ENCODE assay signal across 16 cellular contexts in the genomic region with DNA sequence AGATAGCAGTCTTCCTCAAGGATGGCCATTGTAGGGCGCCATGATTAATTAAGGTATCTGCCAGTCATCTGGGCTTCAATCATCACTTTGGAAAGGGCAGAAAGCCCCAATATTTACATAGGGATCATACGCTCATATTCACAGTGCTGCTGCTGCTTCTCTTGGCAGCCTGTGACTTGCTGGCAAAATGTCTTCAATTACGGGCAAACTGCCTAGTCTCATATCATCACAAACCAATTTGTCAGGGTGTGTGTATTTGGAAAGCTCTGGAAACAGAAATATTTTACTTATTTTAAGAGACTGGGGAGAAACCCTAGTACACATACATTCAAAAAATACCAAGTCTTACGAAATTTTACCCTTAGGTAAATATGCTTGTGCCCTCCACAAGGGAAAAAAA.
A peak's percentile ranks its signal among the peaks of the same experiment; 100 is the strongest.
DNase-seq lines count a peak whose midpoint lies in the region; ATAC-seq, FAIRE-seq and TF ChIP-seq lines count a peak whose summit lies in the region.
"Had no signal": no experiment of that assay in that cellular context is flagged by ENCODE, and none has a peak within 500 bp of the region (broad histone marks: within the 10 kb centered on the region; RNA-seq: fewer than 3 reads in every experiment).

No MANE protein-coding gene starts in this region.

- H3K4me1 ChIP-seq in liver (ENCODE audit: control insufficient read depth in 4 of 4, insufficient read depth in 4 of 4, low read length in 3 of 4) (peaks cover 0 to 4% (median 0%) of the 10 kb centered on the region in 4 donors), HepG2 (ENCODE audit: insufficient read depth, low read length) (no peaks in the 10 kb centered on the region), right cardiac atrium (ENCODE audit: control insufficient read depth, insufficient read depth, low read length) (peaks cover 2% of the 10 kb centered on the region)

- H3K9me3 ChIP-seq in liver (ENCODE audit: control insufficient read depth in 4 of 4, low read length in 3 of 4) (no peaks in the 10 kb centered on the region), HepG2 (ENCODE audit: low read length) (no peaks in the 10 kb centered on the region), right cardiac atrium (ENCODE audit: control insufficient read depth, low read length) (no peaks in the 10 kb centered on the region)

- H4K20me1 ChIP-seq in HepG2 (ENCODE audit: insufficient read depth, low read length): no peaks in the 10 kb centered on the region

- H3K4me2 ChIP-seq in HepG2 (ENCODE audit: low read depth, low read length): no peak overlapping the region

- intact Hi-C loops in HepG2 (cut with micrococcal nuclease; ENCODE audit: unreplicated experiment) (no loop called here), right cardiac atrium (cut with DNase I) (no loop called here)
- intact Hi-C loops in activated CD4-positive, alpha-beta T cell treated with anti-CD3 and anti-CD28 coated beads for 36 hours (cut with DNase I, micrococcal nuclease): no loop called here

- no peak overlapping the region for H3K4me3 Mint-ChIP-seq in chondrocyte (ENCODE audit: unreplicated experiment)
- no peak overlapping the region for H3K4me3 Mint-ChIP-seq in activated CD4-positive, alpha-beta T cell treated with anti-CD3 and anti-CD28 coated beads for 36 hours
- H3K4me3 Mint-ChIP-seq: brain, type B pancreatic cell had no signal

- no peaks in the 10 kb centered on the region for H3K36me3 ChIP-seq in liver (ENCODE audit: control insufficient read depth in 4 of 4, insufficient read depth in 3 of 4, low read depth in 1 of 4, low read length in 3 of 4)
- H3K36me3 ChIP-seq in HepG2 (replicated peaks in 1 of 2; ENCODE audit: control insufficient read depth in 1 of 2, insufficient read depth in 2 of 2, low read length in 2 of 2): no peaks in the 10 kb centered on the region

- H3K27ac ChIP-seq in liver (ENCODE audit: low read depth in 1 of 2, low read length in 2 of 2): no peak overlapping the region
- H3K27ac ChIP-seq in HepG2 (ENCODE audit: extremely low read length, insufficient read depth, low read length): no peak overlapping the region
- peak overlapping the region; percentile 57 for H3K27ac ChIP-seq in right cardiac atrium (ENCODE audit: low read length)

- CTCF ChIA-PET in HepG2 (lab: Yijun Ruan, JAX; ENCODE audit: low intra/inter-chr PET ratio, low total read pairs): no interaction called here
- CTCF ChIA-PET in activated CD4-positive, alpha-beta T cell treated with anti-CD3 and anti-CD28 coated beads for 36 hours (lab: Charles Lee): no interaction called here

- WGBS in liver: 28% methylated on average over 4 of the region's 4 CpGs
- 2% methylated on average over 4 of the region's 4 CpGs for WGBS in HepG2 (ENCODE audit: low lambda C conversion rate)
- WGBS in right cardiac atrium: 27% methylated on average over 4 of the region's 4 CpGs

- BruUV-seq in HepG2 (replicated peaks; lab: Mats Ljungman, UMichigan): no TSS peak

- peak overlapping the region; percentile 15 for H3K27ac Mint-ChIP-seq in chondrocyte (ENCODE audit: unreplicated experiment)
- no peak overlapping the region for H3K27ac Mint-ChIP-seq in activated CD4-positive, alpha-beta T cell treated with anti-CD3 and anti-CD28 coated beads for 36 hours
- H3K27ac Mint-ChIP-seq: type B pancreatic cell had no signal

- no peaks in the 10 kb centered on the region for H3K27me3 ChIP-seq in liver (ENCODE audit: control insufficient read depth in 4 of 4, insufficient read depth in 4 of 4, low read length in 3 of 4)
- peaks cover 0 to 8% of the 10 kb centered on the region in 2 experiments; a peak in 2 of 5 replicates for H3K27me3 ChIP-seq in HepG2 (ENCODE audit: control insufficient read depth in 1 of 2, insufficient read depth in 2 of 2, low read length in 2 of 2)
- H3K27me3 ChIP-seq in right cardiac atrium (ENCODE audit: control insufficient read depth, insufficient read depth): no peaks in the 10 kb centered on the region

- H3K9ac ChIP-seq in liver (ENCODE audit: low read depth in 1 of 2, low read length in 2 of 2) (no peak overlapping the region), HepG2 (ENCODE audit: insufficient read depth, low read depth, low read length) (no peak overlapping the region)

- H3K9me3 Mint-ChIP-seq in chondrocyte (ENCODE audit: low read depth): no peaks in the 10 kb centered on the region
- no peaks in the 10 kb centered on the region for H3K9me3 Mint-ChIP-seq in activated CD4-positive, alpha-beta T cell treated with anti-CD3 and anti-CD28 coated beads for 36 hours (ENCODE audit: low read depth)
- H3K9me3 Mint-ChIP-seq: type B pancreatic cell had no signal

- no peak for ATAC-seq in HepG2
- peak; percentile 73 for ATAC-seq in right cardiac atrium
- ATAC-seq in HG03196 (IDR thresholded peaks at IDR 0.05; ENCODE audit: unreplicated experiment): no peak
- ATAC-seq in GM18861 (IDR thresholded peaks at IDR 0.05; ENCODE audit: unreplicated experiment): no peak
- no peak for ATAC-seq in activated CD4-positive, alpha-beta T cell treated with anti-CD3 and anti-CD28 coated beads for 36 hours

- no peak for TF ChIP-seq EP300 in HepG2 (IDR thresholded peaks at IDR 0.05; ENCODE audit: low read depth in 2 of 2, low read length in 2 of 2)
- no peak for TF ChIP-seq EP300 in HepG2 (CRISPR knock-in tag; IDR thresholded peaks at IDR 0.05; ENCODE audit: borderline replicate concordance)

- H3K27me3 Mint-ChIP-seq in chondrocyte (ENCODE audit: low read depth): no peaks in the 10 kb centered on the region
- H3K27me3 Mint-ChIP-seq in activated CD4-positive, alpha-beta T cell treated with anti-CD3 and anti-CD28 coated beads for 36 hours: peaks cover 3% of the 10 kb centered on the region
- H3K27me3 Mint-ChIP-seq: brain, type B pancreatic cell had no signal

- H3K4me3 ChIP-seq in liver (ENCODE audit: low read depth in 1 of 3, low read length in 3 of 3) (no peak overlapping the region), HepG2 (replicated peaks in 1 of 3; ENCODE audit: insufficient read depth in 1 of 3, low read depth in 2 of 3, low read length in 3 of 3) (no peak overlapping the region), right cardiac atrium (ENCODE audit: low read length) (no peak overlapping the region)

- H3K4me1 Mint-ChIP-seq in chondrocyte (ENCODE audit: low read depth): peaks cover 45% of the 10 kb centered on the region
- H3K4me1 Mint-ChIP-seq in activated CD4-positive, alpha-beta T cell treated with anti-CD3 and anti-CD28 coated beads for 36 hours: no peaks in the 10 kb centered on the region

- H3K36me3 Mint-ChIP-seq in chondrocyte (ENCODE audit: low read depth): no peaks in the 10 kb centered on the region
- no peaks in the 10 kb centered on the region for H3K36me3 Mint-ChIP-seq in activated CD4-positive, alpha-beta T cell treated with anti-CD3 and anti-CD28 coated beads for 36 hours (ENCODE audit: low read depth)
- H3K36me3 Mint-ChIP-seq: brain had no signal

- POLR2A ChIA-PET in HepG2 (lab: Yijun Ruan, JAX): no interaction called here
- POLR2A ChIA-PET in activated CD4-positive, alpha-beta T cell treated with anti-CD3 and anti-CD28 coated beads for 36 hours (lab: Charles Lee): no interaction called here

- no peaks in the 10 kb centered on the region for H3K79me2 ChIP-seq in HepG2 (ENCODE audit: insufficient read depth, low read length)

- no peak overlapping the region for H2AFZ ChIP-seq in HepG2 (ENCODE audit: low read length)

- in situ Hi-C loops in HepG2 (cut with HindIII; ENCODE audit: extremely low pct_ligation_motif_present, low pct_unique_long_range_greater_than_20kb): no loop called here

- FAIRE-seq in HepG2 (lab: Jason Lieb, UNC): no peak
- FAIRE-seq: endothelial cell of umbilical vein had no signal

- DNase-seq in HepG2 (ENCODE audit: low spot score) (no peak), chondrocyte (ENCODE audit: low spot score) (no peak), right cardiac atrium (peak in 2 of 3 donors; percentile 19 to 64), SKM-1 (lab: John Stamatoyannopoulos, UW; ENCODE audit: unreplicated experiment) (no peak)
- no peak for DNase-seq in activated CD4-positive, alpha-beta T cell treated with anti-CD3 and anti-CD28 coated beads for 36 hours
- DNase-seq: mesenchymal stem cell, NCI-H510A treated with DMSO at 0.1 percent for 48 hours, occipital lobe, RPMI8226, T-helper 2 cell had no signal

- TF ChIP-seq CTCF in liver (IDR thresholded peaks at IDR 0.05; ENCODE audit: low read depth, low read length, missing input control) (no peak), HepG2 (CRISPR knock-in tag; IDR thresholded peaks at IDR 0.05) (no peak), chondrocyte (IDR thresholded peaks at IDR 0.05) (no peak)

- no peak for TF ChIP-seq POLR2A in HepG2 (IDR thresholded peaks at IDR 0.05; ENCODE audit: insufficient read depth in 1 of 2, low read depth in 2 of 2, low read length in 2 of 2)

- TF ChIP-seq RAD21 in liver (IDR thresholded peaks at IDR 0.05) (peak; percentile 27 to 29), HepG2 (CRISPR knock-in tag; IDR thresholded peaks at IDR 0.05) (no peak)

TF ChIP-seq in liver, 16 proteins besides CTCF, POLR2A, EP300 and RAD21 (continues in another document):
- TF ChIP-seq NR2F2 (IDR thresholded peaks at IDR 0.05) (no peak), HNF4A (conservative IDR thresholded peaks at IDR 0.05) (peak in 1 of 2 donors; percentile 21), FOXA1 (IDR thresholded peaks at IDR 0.05) (peak; percentile 82), RXRA (IDR thresholded peaks at IDR 0.05) (peak in 1 of 2 donors; percentile 39), YY1 (IDR thresholded peaks at IDR 0.05) (peak; percentile 56), FOXA2 (IDR thresholded peaks at IDR 0.05) (peak; percentile 86)
- TF ChIP-seq, protein P1, sequence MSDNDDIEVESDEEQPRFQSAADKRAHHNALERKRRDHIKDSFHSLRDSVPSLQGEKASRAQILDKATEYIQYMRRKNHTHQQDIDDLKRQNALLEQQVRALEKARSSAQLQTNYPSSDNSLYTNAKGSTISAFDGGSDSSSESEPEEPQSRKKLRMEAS (IDR thresholded peaks at IDR 0.05): no peak

TF ChIP-seq in HepG2, 621 proteins besides CTCF, POLR2A, EP300 and RAD21 (continues in another document):
- TF ChIP-seq ZNF552 (CRISPR knock-in tag; IDR thresholded peaks at IDR 0.05; ENCODE audit: borderline replicate concordance) (no peak), ZNF780A (CRISPR knock-in tag; IDR thresholded peaks at IDR 0.05) (no peak)

Comparison
In these comparisons a context has a peak if more than half of its experiments do, and no peak if none do; other contexts are left out.
1. ATAC-seq: peak in right cardiac atrium (2 of 2); none in HepG2 (single experiment), HG03196 (single experiment), GM18861 (single experiment) and activated CD4-positive, alpha-beta T cell treated with anti-CD3 and anti-CD28 coated beads for 36 hours (single experiment).
2. DNase-seq: peak in right cardiac atrium (2 of 3); none in HepG2 (single experiment), chondrocyte (single experiment), activated CD4-positive, alpha-beta T cell treated with anti-CD3 and anti-CD28 coated beads for 36 hours (single experiment) and SKM-1 (single experiment).